In genomic region chr12:25054783-25055144, GRCh38 we compare ENCODE assay signal across 8 cellular contexts.
A peak's percentile ranks its signal among the peaks of the same experiment; 100 is the strongest.
DNase-seq lines count a peak whose midpoint lies in the region; ATAC-seq, FAIRE-seq and TF ChIP-seq lines count a peak whose summit lies in the region.

No MANE protein-coding gene starts in this region.

- FAIRE-seq in kidney (lab: Jason Lieb, UNC) = no peak

- intact Hi-C loops in kidney (cut with DNase I) = no loop called here

- H3K36me3 ChIP-seq in kidney (ENCODE audit: control insufficient read depth in 1 of 2, insufficient read depth in 2 of 2, low read length in 2 of 2) (no peaks in the 10 kb centered on the region), thoracic aorta (no peaks in the 10 kb centered on the region)

- TF ChIP-seq CTCF in kidney (IDR thresholded peaks at IDR 0.05; ENCODE audit: borderline replicate concordance, extremely low read depth, insufficient read depth) = no peak
- TF ChIP-seq CTCF in thoracic aorta (IDR thresholded peaks at IDR 0.05) = no peak

- no peak overlapping the region for H3K27ac ChIP-seq in kidney (ENCODE audit: low read depth in 2 of 2, low read length in 2 of 2)
- H3K27ac ChIP-seq in thoracic aorta = no peak overlapping the region

- H3K9ac ChIP-seq in kidney (ENCODE audit: low read length in 2 of 2) = no peak overlapping the region

- ATAC-seq in thoracic aorta (ENCODE audit: insufficient number of reproducible peaks, low FRiP score, low read depth) (no peak), HG02571 (IDR thresholded peaks at IDR 0.05; ENCODE audit: unreplicated experiment) (no peak), HG03521 (IDR thresholded peaks at IDR 0.05; ENCODE audit: unreplicated experiment) (no peak)

- DNase-seq in activated CD4-positive, alpha-beta T cell treated with anti-CD3 and anti-CD28 coated beads for 24 hours (ENCODE audit: low read depth in 2 of 2) = peak; percentile 22 to 23
- DNase-seq in activated CD4-positive, alpha-beta T cell treated with anti-CD3 and anti-CD28 coated beads for 1 hour = no peak
- DNase-seq in activated T-cell treated with anti-CD3 and anti-CD28 coated beads, Interleukin-2, amount 50 U/mL, for 1 hour = peak; percentile 48
- DNase-seq in kidney (no peak), thoracic aorta (ENCODE audit: low spot score) (no peak), NCI-H524 (lab: John Stamatoyannopoulos, UW) (no peak)

- H3K4me3 ChIP-seq in kidney (ENCODE audit: low read length in 2 of 2) (peak overlapping the region; percentile 66 to 76), thoracic aorta (peak overlapping the region; percentile 36)

- H3K9me3 ChIP-seq in kidney (ENCODE audit: control insufficient read depth in 1 of 2, low read length in 2 of 2) (no peaks in the 10 kb centered on the region), thoracic aorta (no peaks in the 10 kb centered on the region)

- H3K27me3 ChIP-seq in thoracic aorta (replicated peaks; ENCODE audit: insufficient read depth) = no peaks in the 10 kb centered on the region

- H3K4me1 ChIP-seq in kidney (ENCODE audit: control insufficient read depth in 1 of 2, insufficient read depth in 1 of 2, low read depth in 1 of 2, low read length in 2 of 2) = peaks cover 0 to 3% of the 10 kb centered on the region in 2 donors
- peaks cover 0 to 20% of the 10 kb centered on the region in 2 donors for H3K4me1 ChIP-seq in thoracic aorta (ENCODE audit: control insufficient read depth in 1 of 2, low read depth in 2 of 2)

Comparison
In these comparisons a context has a peak if more than half of its experiments do, and no peak if none do; other contexts are left out.
1. DNase-seq: peak in activated CD4-positive, alpha-beta T cell treated with anti-CD3 and anti-CD28 coated beads for 24 hours (2 of 2) and activated T-cell treated with anti-CD3 and anti-CD28 coated beads, Interleukin-2, amount 50 U/mL, for 1 hour (single experiment); none in activated CD4-positive, alpha-beta T cell treated with anti-CD3 and anti-CD28 coated beads for 1 hour (single experiment), kidney (single experiment), thoracic aorta (single experiment) and NCI-H524 (0 of 2).